8 cellular contexts compared by ENCODE assay signal in genomic region chr3:179852117-179852886, GRCh38.
DNase-seq lines count a peak whose midpoint lies in the region; ATAC-seq, FAIRE-seq and TF ChIP-seq lines count a peak whose summit lies in the region.

No MANE protein-coding gene starts in this region.

- no peaks in the 10 kb centered on the region for H3K36me3 ChIP-seq in GM12878 (ENCODE audit: control insufficient read depth in 2 of 2, insufficient read depth in 2 of 2, low read length in 1 of 2)

- H3K4me2 ChIP-seq in GM12878 (ENCODE audit: control insufficient read depth, insufficient read depth), result no peak overlapping the region

- no peak overlapping the region for H2AFZ ChIP-seq in GM12878 (ENCODE audit: control insufficient read depth, low read depth, low read length)

- no peak for TF ChIP-seq POLR2A in GM12878 (IDR thresholded peaks at IDR 0.05; ENCODE audit: low read depth, low read length)

- peak; percentile 65 for ATAC-seq in GM19395 (IDR thresholded peaks at IDR 0.05; ENCODE audit: unreplicated experiment)
- peak; percentile 85 for ATAC-seq in HG03565 (IDR thresholded peaks at IDR 0.05; ENCODE audit: unreplicated experiment)
- ATAC-seq in GM12878, result peak; percentile 98
- peak; percentile 79 for ATAC-seq in stimulated activated naive CD8-positive, alpha-beta T cell treated with anti-CD3 and anti-CD28 coated beads, Interleukin-15, Interleukin-2, amounts not matched to agents 100 U/mL and 50 U/mL, for 24 hours

- WGBS in GM12878 (ENCODE audit: insufficient coverage, insufficient replicate concordance, low lambda C conversion rate, missing lambda C conversion rate), result 58% methylated on average over 4 of the region's 4 CpGs

- RAD21 ChIA-PET in GM12878 (lab: Charles Lee; ENCODE audit: unreplicated experiment), result interaction anchor here (0.9 to 2.8 kb wide), 9 partner anchors 26 to 743 kb away, joined by 3 to 31 read pairs (median 4); no protein-coding TSS in a partner anchor

- H3K4me1 ChIP-seq in GM12878 (ENCODE audit: control insufficient read depth, insufficient read depth, low read length), result peaks cover 4% of the 10 kb centered on the region; the same call in 1 of the 2 replicates

- TF ChIP-seq CTCF in GM12878 (IDR thresholded peaks at IDR 0.05 in 2 of 3, conservative IDR thresholded peaks at IDR 0.05 in 1 of 3; ENCODE audit: control insufficient read depth in 2 of 3, extremely low read depth in 1 of 3, insufficient read depth in 1 of 3, low read depth in 3 of 3, low read length in 3 of 3), result peak in 2 of 3 experiments; percentile 12 to 19; a peak in 1 of 6 replicates

- DNase-seq in ACHN (peak; percentile 47), GM12878 (ENCODE audit: low read depth, low spot score) (no peak), NCI-H2227 treated with DMSO at 0.1 percent for 48 hours (lab: John Stamatoyannopoulos, UW) (no peak), NCI-H1417 (lab: John Stamatoyannopoulos, UW) (no peak)
- peak; percentile 4 for DNase-seq in stimulated activated naive CD8-positive, alpha-beta T cell treated with anti-CD3 and anti-CD28 coated beads, Interleukin-15, Interleukin-2, amounts not matched to agents 100 U/mL and 50 U/mL, for 24 hours
- no peak for DNase-seq in activated effector memory CD4-positive, alpha-beta T cell treated with Interleukin-2 at 50 U/mL for 16 hours

- H3K9me3 ChIP-seq in GM12878 (replicated peaks; ENCODE audit: control insufficient read depth, insufficient read depth, low read length), result no peaks in the 10 kb centered on the region

- no peaks in the 10 kb centered on the region for H4K20me1 ChIP-seq in GM12878 (ENCODE audit: control insufficient read depth, insufficient read depth)

- TF ChIP-seq RAD21 in GM12878 (IDR thresholded peaks at IDR 0.05; ENCODE audit: insufficient read depth, low read depth, low read length), result peak; percentile 36; the same call in 1 of the 2 replicates

- CTCF ChIA-PET in GM12878 (lab: Yijun Ruan, JAX), result interaction anchor here (1.1 to 3.5 kb wide), 9 partner anchors 21 to 743 kb away, joined by 3 to 18 read pairs (median 5); no protein-coding TSS in a partner anchor

- intact Hi-C loops in GM12878 (cut with micrococcal nuclease; ENCODE audit: unreplicated experiment), result no loop called here

- FAIRE-seq in GM12878 (lab: Jason Lieb, UNC), result no peak

- TF ChIP-seq EP300 in GM12878 (IDR thresholded peaks at IDR 0.05; ENCODE audit: borderline replicate concordance in 1 of 2, control insufficient read depth in 1 of 2, low read depth in 2 of 2, low read length in 2 of 2), result no peak

- H3K27me3 ChIP-seq in GM12878 (replicated peaks in 1 of 2; ENCODE audit: control insufficient read depth in 2 of 2, insufficient read depth in 2 of 2, low read length in 1 of 2), result no peaks in the 10 kb centered on the region

- SMC1A ChIA-PET in GM12878 (lab: Charles Lee; ENCODE audit: uncharacterized antibody, unreplicated experiment), result interaction anchor here (0.7 to 2.8 kb wide), 19 partner anchors 11 to 826 kb away, joined by 3 to 23 read pairs (median 4); no protein-coding TSS in a partner anchor

- H3K9ac ChIP-seq in GM12878 (ENCODE audit: control insufficient read depth, insufficient read depth, low read length), result no peak overlapping the region

- no TSS peak for BruUV-seq in GM12878 (replicated peaks; lab: Mats Ljungman, UMichigan)

- H3K79me2 ChIP-seq in GM12878 (ENCODE audit: control insufficient read depth, insufficient read depth, low read length), result no peaks in the 10 kb centered on the region

- POLR2A ChIA-PET in GM12878 (lab: Charles Lee), result interaction anchor here (1.0 kb wide), 1 partner anchor 30 kb away, joined by 6 read pairs; no protein-coding TSS in a partner anchor

- no peak overlapping the region for H3K4me3 ChIP-seq in GM12878

- in situ Hi-C loops in ACHN (cut with HindIII; ENCODE audit: low pct_ligation_motif_present, low pct_unique_long_range_greater_than_20kb, low sequenced_read_pairs) (no loop called here), GM12878 (cut with MboI) (no loop called here)

- no peak overlapping the region for H3K27ac ChIP-seq in GM12878 (ENCODE audit: control insufficient read depth, insufficient read depth)

TF ChIP-seq in GM12878, 131 proteins besides CTCF, POLR2A, EP300 and RAD21 (continues in another document):
- no peak for TF ChIP-seq ZNF24 (IDR thresholded peaks at IDR 0.05)
- no peak for TF ChIP-seq TAF1 (IDR thresholded peaks at IDR 0.05; ENCODE audit: borderline replicate concordance, low read depth, low read length)
- peak; percentile 80 for TF ChIP-seq RUNX3 (IDR thresholded peaks at IDR 0.05; ENCODE audit: low read length)
- TF ChIP-seq EZH2 (IDR thresholded peaks at IDR 0.05; ENCODE audit: borderline replicate concordance, control insufficient read depth, low read depth, low read length), result no peak
- no peak for TF ChIP-seq GABPA (IDR thresholded peaks at IDR 0.05; ENCODE audit: low read depth)
- TF ChIP-seq IKZF1 (conservative IDR thresholded peaks at IDR 0.05), result 0 out of 2 replicates have a peak, but pooled peaks have one; percentile 12
- peak; percentile 17; the same call in 1 of the 2 replicates for TF ChIP-seq SMC3 (IDR thresholded peaks at IDR 0.05; ENCODE audit: borderline replicate concordance, low read length)
- no peak for TF ChIP-seq NFYA (IDR thresholded peaks at IDR 0.05; ENCODE audit: borderline replicate concordance, low read depth, low read length)
- peak; percentile 77; the same call in 1 of the 2 replicates for TF ChIP-seq MEF2A (IDR thresholded peaks at IDR 0.05; ENCODE audit: insufficient read depth, low read depth, low read length)
- TF ChIP-seq SREBF2 (IDR thresholded peaks at IDR 0.05; ENCODE audit: low read length), result no peak
- no peak for TF ChIP-seq ZNF384 (IDR thresholded peaks at IDR 0.05; ENCODE audit: borderline replicate concordance, low read depth, low read length)
- peak; percentile 47; the same call in 1 of the 2 replicates for TF ChIP-seq CREM (IDR thresholded peaks at IDR 0.05; ENCODE audit: low read depth)
- TF ChIP-seq PRDM15 (CRISPR knock-in tag; IDR thresholded peaks at IDR 0.05), result no peak
- TF ChIP-seq NR2C2 (IDR thresholded peaks at IDR 0.05; ENCODE audit: borderline replicate concordance, control insufficient read depth, insufficient read length, low read depth), result no peak
- TF ChIP-seq EED (IDR thresholded peaks at IDR 0.05; ENCODE audit: low read depth), result peak; percentile 75
- TF ChIP-seq FOXM1 (IDR thresholded peaks at IDR 0.05; ENCODE audit: low read depth, low read length), result 0 out of 2 replicates have a peak, but pooled peaks have one; percentile 27
- peak; percentile 81 for TF ChIP-seq PAX5 (IDR thresholded peaks at IDR 0.05; ENCODE audit: borderline replicate concordance, low read depth, low read length)
- TF ChIP-seq NFIC (IDR thresholded peaks at IDR 0.05; ENCODE audit: low read depth, low read length), result peak; percentile 67; the same call in 1 of the 2 replicates
- TF ChIP-seq BHLHE40 (IDR thresholded peaks at IDR 0.05; ENCODE audit: borderline replicate concordance in 1 of 2, low read depth in 2 of 2, low read length in 1 of 2), result no peak
- no peak for TF ChIP-seq HSF1 (IDR thresholded peaks at IDR 0.05; ENCODE audit: low read depth, low read length)
- TF ChIP-seq CEBPB (IDR thresholded peaks at IDR 0.05; ENCODE audit: borderline replicate concordance in 1 of 2, low read depth in 2 of 2, low read length in 2 of 2), result no peak

Comparison
In these comparisons a context has a peak if more than half of its experiments do, and no peak if none do; other contexts are left out.
1. DNase-seq: peak in ACHN (single experiment) and stimulated activated naive CD8-positive, alpha-beta T cell treated with anti-CD3 and anti-CD28 coated beads, Interleukin-15, Interleukin-2, amounts not matched to agents 100 U/mL and 50 U/mL, for 24 hours (single experiment); none in GM12878 (single experiment), NCI-H2227 treated with DMSO at 0.1 percent for 48 hours (single experiment), NCI-H1417 (0 of 3) and activated effector memory CD4-positive, alpha-beta T cell treated with Interleukin-2 at 50 U/mL for 16 hours (single experiment).
2. Peak in every context shown above with its lines, with median percentiles within 50 percentile points of each other: ATAC-seq.